ENCODE assay signal across 8 cellular contexts in the genomic region with DNA sequence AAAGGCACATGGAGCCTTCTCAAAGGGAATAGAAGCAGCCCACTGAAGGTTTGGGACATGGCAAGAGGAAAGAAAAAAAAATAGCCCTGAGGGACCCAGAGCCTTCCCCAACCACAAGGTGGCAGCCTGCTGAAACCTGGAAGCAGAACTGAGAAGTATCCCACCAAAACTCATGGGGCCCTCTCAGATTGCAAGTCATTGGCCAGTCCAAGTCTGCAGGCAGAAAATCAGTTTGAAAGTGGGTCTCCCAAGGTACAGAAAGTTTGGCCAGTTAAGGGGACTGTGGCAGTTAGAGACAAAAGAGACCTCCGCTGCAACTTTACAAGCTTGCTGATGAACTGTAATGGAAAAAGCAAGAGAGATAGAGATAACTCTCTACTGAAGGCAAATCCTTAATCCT.
DNase-seq lines count a peak whose midpoint lies in the region; ATAC-seq and TF ChIP-seq lines count a peak whose summit lies in the region.

No MANE protein-coding gene starts in this region.

- DNase-seq in COLO829 (ENCODE audit: low spot score), result peak; percentile 23
- peak; percentile 55 for DNase-seq in amniotic epithelial cell (ENCODE audit: low read depth)
- peak; percentile 10 for DNase-seq in kidney glomerular epithelial cell (lab: John Stamatoyannopoulos, UW)
- peak; percentile 51 for DNase-seq in stimulated activated naive CD8-positive, alpha-beta T cell treated with anti-CD3 and anti-CD28 coated beads, Interleukin-15, Interleukin-2, amounts not matched to agents 100 U/mL and 50 U/mL, for 24 hours
- DNase-seq in 8988T, result no peak

- ATAC-seq in GM19397 (IDR thresholded peaks at IDR 0.05; ENCODE audit: unreplicated experiment) (peak; percentile 85), HG03520 (IDR thresholded peaks at IDR 0.05; ENCODE audit: unreplicated experiment) (peak; percentile 89), SK-N-SH treated with all-trans-retinoic acid at 6 μM for 48 hours (peak; percentile 48; the same call in 1 of the 3 replicates)
- peak; percentile 46 for ATAC-seq in stimulated activated naive CD8-positive, alpha-beta T cell treated with anti-CD3 and anti-CD28 coated beads, Interleukin-15, Interleukin-2, amounts not matched to agents 100 U/mL and 50 U/mL, for 24 hours

TF ChIP-seq in SK-N-SH treated with all-trans-retinoic acid at 6 μM for 48 hours, 23 proteins besides CTCF, POLR2A, EP300 and RAD21:
- TF ChIP-seq ZC3H10 (CRISPR knock-in tag; IDR thresholded peaks at IDR 0.05) (no peak), ARNTL (CRISPR knock-in tag; IDR thresholded peaks at IDR 0.05; ENCODE audit: borderline replicate concordance, low read depth) (no peak), SNAI2 (CRISPR knock-in tag; IDR thresholded peaks at IDR 0.05) (no peak), ESRRG (CRISPR knock-in tag; IDR thresholded peaks at IDR 0.05) (no peak)
